In genomic region chr2:105384861-105385260, GRCh38 we compare ENCODE assay signal across 16 cellular contexts. TPM values are rescaled to one million over a fixed set of nuclear protein-coding genes. Genes with fewer than 3 reads are reported as not detected.
A peak's percentile ranks its signal among the peaks of the same experiment; 100 is the strongest.
DNase-seq lines count a peak whose midpoint lies in the region; ATAC-seq and TF ChIP-seq lines count a peak whose summit lies in the region.
"Had no signal": no experiment of that assay in that cellular context is flagged by ENCODE, and none has a peak within 500 bp of the region (broad histone marks: within the 10 kb centered on the region; RNA-seq: fewer than 3 reads in every experiment).

No MANE protein-coding gene starts in this region.

- peak overlapping the region; percentile 2 for H3K4me3 ChIP-seq in left ventricle myocardium inferior
- no peak overlapping the region for H3K4me3 ChIP-seq in esophagus squamous epithelium
- no peak overlapping the region for H3K4me3 ChIP-seq in prostate gland
- H3K4me3 ChIP-seq: GM23248, K562 had no signal

- H3K27me3 Mint-ChIP-seq in activated naive CD8-positive, alpha-beta T cell treated with anti-CD3 and anti-CD28 coated beads, Interleukin-2, amount 50 U/mL, for 24 hours, result no peaks in the 10 kb centered on the region
- no peaks in the 10 kb centered on the region for H3K27me3 Mint-ChIP-seq in MCF 10A (ENCODE audit: insufficient read depth, unreplicated experiment)

- no peaks in the 10 kb centered on the region for H3K9me3 ChIP-seq in left ventricle myocardium inferior (replicated peaks)
- no peaks in the 10 kb centered on the region for H3K9me3 ChIP-seq in esophagus squamous epithelium
- H3K9me3 ChIP-seq in prostate gland, result no peaks in the 10 kb centered on the region

- H3K4me3 Mint-ChIP-seq in activated naive CD8-positive, alpha-beta T cell treated with anti-CD3 and anti-CD28 coated beads, Interleukin-2, amount 50 U/mL, for 24 hours, result no peak overlapping the region
- no peak overlapping the region for H3K4me3 Mint-ChIP-seq in MCF 10A (ENCODE audit: unreplicated experiment)
- H3K4me3 Mint-ChIP-seq: CD4-positive, CD25-positive, alpha-beta regulatory T cell had no signal

- TF ChIP-seq POLR2A in esophagus squamous epithelium (IDR thresholded peaks at IDR 0.05) (no peak), prostate gland (IDR thresholded peaks at IDR 0.05) (no peak)

- DNase-seq in left ventricle myocardium inferior, result no peak
- DNase-seq in Right ventricle myocardium superior, result no peak
- no peak for DNase-seq in esophagus squamous epithelium (lab: John Stamatoyannopoulos, UW)
- DNase-seq in prostate gland (ENCODE audit: low spot score), result no peak
- no peak for DNase-seq in NCI-H1092 (lab: John Stamatoyannopoulos, UW)
- no peak for DNase-seq in activated naive CD8-positive, alpha-beta T cell treated with anti-CD3 and anti-CD28 coated beads, Interleukin-2, amount 50 U/mL, for 24 hours
- no peak for DNase-seq in MCF 10A (ENCODE audit: unreplicated experiment)
- DNase-seq: AML-193; CD4-positive, CD25-positive, alpha-beta regulatory T cell; DMS79 treated with DMSO at 0.1 percent for 48 hours; GM23248; NCI-H1105; NCI-H345; NCI-H526 treated with DMSO at 0.1 percent for 48 hours had no signal

- peaks cover 40% of the 10 kb centered on the region for H3K36me3 ChIP-seq in left ventricle myocardium inferior
- H3K36me3 ChIP-seq in esophagus squamous epithelium, result peaks cover 0 to 55% (median 9%) of the 10 kb centered on the region in 3 donors
- no peaks in the 10 kb centered on the region for H3K36me3 ChIP-seq in prostate gland

- H3K36me3 Mint-ChIP-seq in activated naive CD8-positive, alpha-beta T cell treated with anti-CD3 and anti-CD28 coated beads, Interleukin-2, amount 50 U/mL, for 24 hours (ENCODE audit: low read depth), result peaks cover 2% of the 10 kb centered on the region
- H3K36me3 Mint-ChIP-seq in MCF 10A (ENCODE audit: insufficient read depth, unreplicated experiment), result peaks cover 89% of the 10 kb centered on the region
- H3K36me3 Mint-ChIP-seq: CD4-positive, CD25-positive, alpha-beta regulatory T cell had no signal

- no peak overlapping the region for H3K27ac Mint-ChIP-seq in activated naive CD8-positive, alpha-beta T cell treated with anti-CD3 and anti-CD28 coated beads, Interleukin-2, amount 50 U/mL, for 24 hours
- no peak overlapping the region for H3K27ac Mint-ChIP-seq in MCF 10A (ENCODE audit: low read depth, unreplicated experiment)

- WGBS in esophagus squamous epithelium, 2 donors, result 67 to 79% methylated on average over 5 of the region's 5 CpGs
- WGBS in prostate gland, result 58% methylated on average over 5 of the region's 5 CpGs

- intact Hi-C loops in left ventricle myocardium inferior (cut with micrococcal nuclease), result no loop called here
- intact Hi-C loops in Right ventricle myocardium superior (cut with DNase I), result no loop called here
- intact Hi-C loops in esophagus squamous epithelium (cut with DNase I), result no loop called here
- intact Hi-C loops in prostate gland (cut with DNase I), result no loop called here
- intact Hi-C loops in MCF 10A (cut with micrococcal nuclease), result loop anchor here (5.0 kb wide), 1 partner anchor 357 kb away; the partner anchor contains the start of gene NCK2

- POLR2A ChIA-PET in MCF 10A (lab: Yijun Ruan, JAX), result interaction anchor here (1.5 kb wide), 1 partner anchor 10 kb away, joined by 8 read pairs; no protein-coding TSS in a partner anchor

- no peaks in the 10 kb centered on the region for H3K9me3 Mint-ChIP-seq in activated naive CD8-positive, alpha-beta T cell treated with anti-CD3 and anti-CD28 coated beads, Interleukin-2, amount 50 U/mL, for 24 hours
- peaks cover 6% of the 10 kb centered on the region for H3K9me3 Mint-ChIP-seq in MCF 10A (ENCODE audit: unreplicated experiment)

- H3K27me3 ChIP-seq in left ventricle myocardium inferior (ENCODE audit: low read depth) (no peaks in the 10 kb centered on the region), esophagus squamous epithelium (no peaks in the 10 kb centered on the region), prostate gland (replicated peaks; ENCODE audit: insufficient read depth) (no peaks in the 10 kb centered on the region)

- no peak for ATAC-seq in Right ventricle myocardium superior (ENCODE audit: poor library complexity)
- no peak for ATAC-seq in activated naive CD8-positive, alpha-beta T cell treated with anti-CD3 and anti-CD28 coated beads, Interleukin-2, amount 50 U/mL, for 24 hours
- ATAC-seq: HCT116, K562 had no signal

- H3K4me1 ChIP-seq in left ventricle myocardium inferior (peaks cover 99% of the 10 kb centered on the region), esophagus squamous epithelium (peaks cover 21 to 90% (median 42%) of the 10 kb centered on the region in 3 donors), prostate gland (replicated peaks) (peaks cover 3% of the 10 kb centered on the region)

- CTCF ChIA-PET in MCF 10A (lab: Yijun Ruan, JAX), result interaction anchor here (1.4 kb wide), 1 partner anchor 136 kb away, joined by 7 read pairs; no protein-coding TSS in a partner anchor

- H3K4me1 Mint-ChIP-seq in activated naive CD8-positive, alpha-beta T cell treated with anti-CD3 and anti-CD28 coated beads, Interleukin-2, amount 50 U/mL, for 24 hours, result peaks cover 7% of the 10 kb centered on the region
- peaks cover 11% of the 10 kb centered on the region for H3K4me1 Mint-ChIP-seq in MCF 10A (ENCODE audit: insufficient read depth, unreplicated experiment)
- H3K4me1 Mint-ChIP-seq: CD4-positive, CD25-positive, alpha-beta regulatory T cell had no signal

- H3K27ac ChIP-seq in left ventricle myocardium inferior (replicated peaks) (peak overlapping the region; percentile 85), esophagus squamous epithelium (peak overlapping the region in 3 of 4 donors; percentile 11 to 50 (median 40)), prostate gland (peak overlapping the region; percentile 15 to 59)

- BruUV-seq in MCF 10A (replicated peaks; lab: Mats Ljungman, UMichigan), result no TSS peak

- TF ChIP-seq CTCF in left ventricle myocardium inferior (IDR thresholded peaks at IDR 0.05; ENCODE audit: borderline replicate concordance), result no peak
- TF ChIP-seq CTCF in esophagus squamous epithelium (IDR thresholded peaks at IDR 0.05), result no peak
- no peak for TF ChIP-seq CTCF in prostate gland (IDR thresholded peaks at IDR 0.05)
- TF ChIP-seq CTCF in MCF 10A (IDR thresholded peaks at IDR 0.05; ENCODE audit: unreplicated experiment), result no peak

RNA-seq across cellular contexts. Expression of gene FHL2, which starts 14.0 kb away (rescaled TPM):
- total RNA-seq in left ventricle myocardium inferior (2,742 TPM), Right ventricle myocardium superior (1,567 TPM), esophagus squamous epithelium (10 to 100 TPM; 46.1 to 89.1 (median 54.7) TPM), prostate gland (100 to 1,000 TPM; 132 to 250 TPM), MCF 10A (2022) (77.3 and 93.2 TPM in 2 replicates)

RNA-seq across cellular contexts. Expression of gene C2orf49, which starts 47.5 kb away (rescaled TPM):
- total RNA-seq in left ventricle myocardium inferior (22.7 TPM), Right ventricle myocardium superior (18.7 TPM), esophagus squamous epithelium (10 to 100 TPM in 3 of 4 donors, 1 to 10 TPM in 1; 9.3 to 19.8 (median 12.4) TPM), prostate gland (10 to 100 TPM; 13.1 to 26.2 TPM), MCF 10A (2022) (24.2 and 24.5 TPM in 2 replicates)

RNA-seq across cellular contexts. Expression of gene TGFBRAP1, which starts 55.3 kb away (rescaled TPM):
- total RNA-seq in left ventricle myocardium inferior, result 9.7 TPM
- 8.6 TPM for total RNA-seq in Right ventricle myocardium superior
- 10 to 100 TPM; 11.7 to 24.6 (median 15.6) TPM for total RNA-seq in esophagus squamous epithelium
- 10 to 100 TPM; 29.9 to 30.0 TPM for total RNA-seq in prostate gland
- 16.8 and 19.3 TPM in 2 replicates for total RNA-seq in MCF 10A (2022)
